Comparison of ENCODE assay signal across 9 cellular contexts in genomic region chrX:39477438-39478120, GRCh38.
A peak's percentile ranks its signal among the peaks of the same experiment; 100 is the strongest.
DNase-seq lines count a peak whose midpoint lies in the region; ATAC-seq, FAIRE-seq and TF ChIP-seq lines count a peak whose summit lies in the region.
"Had no signal": no experiment of that assay in that cellular context is flagged by ENCODE, and none has a peak within 500 bp of the region (broad histone marks: within the 10 kb centered on the region; RNA-seq: fewer than 3 reads in every experiment).

No MANE protein-coding gene starts in this region.

- no peak overlapping the region for H3K27ac ChIP-seq in OCI-LY7 (ENCODE audit: low read depth, low read length, poor library complexity, severe bottlenecking)

- no TSS peak for BruUV-seq in OCI-LY7 (replicated peaks; lab: Mats Ljungman, UMichigan)

- H3K4me3 ChIP-seq in OCI-LY7 (ENCODE audit: low read depth, low read length, poor library complexity, severe bottlenecking): no peak overlapping the region

- H3K36me3 ChIP-seq in OCI-LY7 (ENCODE audit: insufficient read depth, low read length): no peaks in the 10 kb centered on the region

- H3K4me2 ChIP-seq in OCI-LY7 (ENCODE audit: low read length): no peak overlapping the region

- peak overlapping the region; percentile 86 for H3K27ac Mint-ChIP-seq in progenitor cell of endocrine pancreas

- no peak overlapping the region for H3K4me3 Mint-ChIP-seq in progenitor cell of endocrine pancreas (ENCODE audit: low read depth)

- no peak for ATAC-seq in HG03139 (IDR thresholded peaks at IDR 0.05; ENCODE audit: unreplicated experiment)

- POLR2A ChIA-PET in OCI-LY7 (lab: Charles Lee): no interaction called here

- no peaks in the 10 kb centered on the region for H3K27me3 Mint-ChIP-seq in progenitor cell of endocrine pancreas

- H3K79me2 ChIP-seq in OCI-LY7 (ENCODE audit: insufficient read depth, low read depth, low read length): no peaks in the 10 kb centered on the region

- DNase-seq in GM12891 (ENCODE audit: insufficient read length, low spot score) (no peak), OCI-LY7 (ENCODE audit: low spot score) (no peak), erythroblast (lab: John Stamatoyannopoulos, UW) (peak; percentile 1 to 32), progenitor cell of endocrine pancreas (ENCODE audit: low spot score, unreplicated experiment) (peak; percentile 15), occipital lobe (lab: John Stamatoyannopoulos, UW) (no peak), GDM1 (lab: John Stamatoyannopoulos, UW) (no peak), NCI-H1105 treated with DMSO at 0.1 percent for 48 hours (lab: John Stamatoyannopoulos, UW) (no peak)

- TF ChIP-seq POLR2A in GM12891 (IDR thresholded peaks at IDR 0.05; ENCODE audit: low read depth, low read length) (no peak), erythroblast (IDR thresholded peaks at IDR 0.05; ENCODE audit: low read length) (no peak)

- TF ChIP-seq CTCF in OCI-LY7 (conservative IDR thresholded peaks at IDR 0.05; ENCODE audit: low read length) (peak; percentile 46), progenitor cell of endocrine pancreas (IDR thresholded peaks at IDR 0.05; ENCODE audit: unreplicated experiment) (peak; percentile 41)

- peaks cover 28% of the 10 kb centered on the region for H3K4me1 Mint-ChIP-seq in progenitor cell of endocrine pancreas (ENCODE audit: low read depth)

- no peak overlapping the region for H2AFZ ChIP-seq in OCI-LY7 (ENCODE audit: low read length)

- CTCF ChIA-PET in OCI-LY7 (lab: Charles Lee; ENCODE audit: unreplicated experiment): no interaction called here

- no peaks in the 10 kb centered on the region for H3K36me3 Mint-ChIP-seq in progenitor cell of endocrine pancreas (ENCODE audit: insufficient read depth)
- H3K36me3 Mint-ChIP-seq: IgD-negative memory B cell had no signal

- no peaks in the 10 kb centered on the region for H4K20me1 ChIP-seq in OCI-LY7 (ENCODE audit: insufficient read depth, low read length)

- intact Hi-C loops in OCI-LY7 (cut with micrococcal nuclease; ENCODE audit: unreplicated experiment): no loop called here

- peak; percentile 51 for FAIRE-seq in GM12891 (lab: Jason Lieb, UNC)

- H3K9me2 ChIP-seq in OCI-LY7 (ENCODE audit: insufficient read depth, low read length): no peaks in the 10 kb centered on the region

- H3K4me1 ChIP-seq in OCI-LY7 (ENCODE audit: insufficient read depth, low read length, poor library complexity, severe bottlenecking): no peaks in the 10 kb centered on the region

- peaks cover 17% of the 10 kb centered on the region for H3K9me3 Mint-ChIP-seq in progenitor cell of endocrine pancreas (ENCODE audit: low read depth)
- H3K9me3 Mint-ChIP-seq: IgD-negative memory B cell had no signal

- H3K9me3 ChIP-seq in OCI-LY7 (ENCODE audit: low read length): no peaks in the 10 kb centered on the region

TF ChIP-seq in GM12891, 5 proteins besides CTCF, POLR2A, EP300 and RAD21:
- no peak for TF ChIP-seq POLR2AphosphoS5 (IDR thresholded peaks at IDR 0.05; ENCODE audit: low read depth, low read length)
- no peak for TF ChIP-seq PAX5 (IDR thresholded peaks at IDR 0.05; ENCODE audit: insufficient read depth, low read length, severe bottlenecking)
- TF ChIP-seq SPI1 (IDR thresholded peaks at IDR 0.05; ENCODE audit: low read depth, low read length): no peak
- no peak for TF ChIP-seq TAF1 (IDR thresholded peaks at IDR 0.05; ENCODE audit: low read depth, low read length)
- TF ChIP-seq POU2F2 (IDR thresholded peaks at IDR 0.05; ENCODE audit: low read depth, low read length): no peak

Comparison
In these comparisons a context has a peak if more than half of its experiments do, and no peak if none do; other contexts are left out.
1. DNase-seq: peak in erythroblast (2 of 2) and progenitor cell of endocrine pancreas (single experiment); none in GM12891 (single experiment), OCI-LY7 (single experiment), occipital lobe (single experiment), GDM1 (single experiment) and NCI-H1105 treated with DMSO at 0.1 percent for 48 hours (single experiment).